ENCODE assay signal across 21 cellular contexts in genomic region chr14:54381821-54382220, GRCh38. TPM values are rescaled to one million over a fixed set of nuclear protein-coding genes. Genes with fewer than 3 reads are reported as not detected.
DNase-seq lines count a peak whose midpoint lies in the region; ATAC-seq and TF ChIP-seq lines count a peak whose summit lies in the region.
"Had no signal": no experiment of that assay in that cellular context is flagged by ENCODE, and none has a peak within 500 bp of the region (broad histone marks: within the 10 kb centered on the region; RNA-seq: fewer than 3 reads in every experiment).

No MANE protein-coding gene starts in this region.

- no peaks in the 10 kb centered on the region for H3K4me1 ChIP-seq in tibial artery
- H3K4me1 ChIP-seq: BE2C had no signal

- H3K27me3 ChIP-seq in H7 (ENCODE audit: control insufficient read depth, insufficient read depth, low read length) = no peaks in the 10 kb centered on the region
- H3K27me3 ChIP-seq in tibial artery = peaks cover 0 to 7% of the 10 kb centered on the region in 2 donors

- H3K4me3 ChIP-seq in H7 (ENCODE audit: insufficient read depth, low read depth, low read length) = no peak overlapping the region
- H3K4me3 ChIP-seq in tibial artery = no peak overlapping the region
- H3K4me3 ChIP-seq: GM12878, K562 had no signal

- H3K36me3 ChIP-seq in H7 (replicated peaks; ENCODE audit: control insufficient read depth, insufficient read depth, low read length) (no peaks in the 10 kb centered on the region), tibial artery (no peaks in the 10 kb centered on the region)
- H3K36me3 ChIP-seq: BE2C had no signal

- no peak for TF ChIP-seq CTCF in tibial artery (IDR thresholded peaks at IDR 0.05)

- intact Hi-C loops in tibial artery (cut with DNase I; ENCODE audit: low total_unique reads) = no loop called here

- peak; percentile 50 for DNase-seq in H7
- peak; percentile 23 for DNase-seq in NCI-H2227 treated with DMSO at 0.1 percent for 48 hours (lab: John Stamatoyannopoulos, UW)
- DNase-seq in iPS-NIHi11 (ENCODE audit: low spot score) = peak; percentile 31
- DNase-seq in tibial artery = no peak
- DNase-seq: ACHN; BE2C; C1 segment of cervical spinal cord; CD4-positive, CD25-positive, alpha-beta regulatory T cell; CD8-positive, alpha-beta memory T cell; COR-L47; DMS 273 treated with DMSO at 0.1 percent for 48 hours; DMS53; DND-41; EL; HCEC 1CT; IMR-90 had no signal

- H3K27ac ChIP-seq in tibial artery = no peak overlapping the region
- H3K27ac ChIP-seq: HL-60 had no signal

- ATAC-seq in GM19023 (IDR thresholded peaks at IDR 0.05; ENCODE audit: unreplicated experiment) = no peak
- no peak for ATAC-seq in GM19324 (IDR thresholded peaks at IDR 0.05; ENCODE audit: low FRiP score, unreplicated experiment)
- ATAC-seq: GM12878, K562 had no signal

- H3K9me3 ChIP-seq in tibial artery = no peaks in the 10 kb centered on the region
- H3K9me3 ChIP-seq: BE2C had no signal

RNA-seq across cellular contexts. Expression of gene CDKN3, which starts 15.0 kb away (rescaled TPM):
- 56.7 and 59.6 TPM in 2 replicates for total RNA-seq in H7 (2014; rRNA removed; shearing (Covaris generic))

RNA-seq across cellular contexts. Expression of gene CNIH1, which starts 59.4 kb away (rescaled TPM):
- 98.5 and 116 TPM in 2 replicates for total RNA-seq in H7 (2014; rRNA removed; shearing (Covaris generic))

Comparison
In these comparisons a context has a peak if more than half of its experiments do, and no peak if none do; other contexts are left out.
1. DNase-seq: peak in H7 (single experiment), NCI-H2227 treated with DMSO at 0.1 percent for 48 hours (single experiment) and iPS-NIHi11 (single experiment); none in tibial artery (0 of 2).